Comparison of ENCODE assay signal across 17 cellular contexts in genomic region chr2:69950241-69950640, GRCh38. TPM values are rescaled to one million over a fixed set of nuclear protein-coding genes. Genes with fewer than 3 reads are reported as not detected.
DNase-seq lines count a peak whose midpoint lies in the region; ATAC-seq and TF ChIP-seq lines count a peak whose summit lies in the region.
"Had no signal": no experiment of that assay in that cellular context is flagged by ENCODE, and none has a peak within 500 bp of the region (broad histone marks: within the 10 kb centered on the region; RNA-seq: fewer than 3 reads in every experiment).

No MANE protein-coding gene starts in this region.

- H3K36me3 Mint-ChIP-seq in activated CD8-positive, alpha-beta memory T cell treated with anti-CD3 and anti-CD28 coated beads, Interleukin-2, amount 10 ng/mL, durations not matched to agents 7 days and 5 days: peaks cover 2% of the 10 kb centered on the region
- H3K36me3 Mint-ChIP-seq: CD14-positive monocyte; CD8-positive, alpha-beta T cell had no signal

- intact Hi-C loops in prostate gland (cut with DNase I): no loop called here
- intact Hi-C loops in Right ventricle myocardium inferior (cut with DNase I): no loop called here

- H3K27ac ChIP-seq in neutrophil (peak overlapping the region; percentile 99), prostate gland (no peak overlapping the region)
- H3K27ac ChIP-seq: BLaER1 had no signal

- H3K27me3 ChIP-seq in neutrophil: no peaks in the 10 kb centered on the region
- H3K27me3 ChIP-seq in prostate gland (replicated peaks; ENCODE audit: insufficient read depth): no peaks in the 10 kb centered on the region
- H3K27me3 ChIP-seq: BLaER1 had no signal

- H3K36me3 ChIP-seq in neutrophil (no peaks in the 10 kb centered on the region), prostate gland (no peaks in the 10 kb centered on the region)
- H3K36me3 ChIP-seq: BLaER1 had no signal

- WGBS in prostate gland: 86% methylated on average over 5 of the region's 5 CpGs

- H3K27me3 Mint-ChIP-seq in activated CD8-positive, alpha-beta memory T cell treated with anti-CD3 and anti-CD28 coated beads, Interleukin-2, amount 10 ng/mL, durations not matched to agents 7 days and 5 days: peaks cover under 1% of the 10 kb centered on the region

- TF ChIP-seq CTCF in fibroblast of villous mesenchyme (IDR thresholded peaks at IDR 0.05; ENCODE audit: insufficient read depth, low read depth, low read length) (no peak), neutrophil (IDR thresholded peaks at IDR 0.05) (no peak), prostate gland (IDR thresholded peaks at IDR 0.05) (no peak)

- no peak overlapping the region for H3K4me3 ChIP-seq in fibroblast of villous mesenchyme (ENCODE audit: low read depth, low read length)
- no peak overlapping the region for H3K4me3 ChIP-seq in neutrophil (ENCODE audit: low read depth in 1 of 2, low read length in 1 of 2)
- no peak overlapping the region for H3K4me3 ChIP-seq in prostate gland
- H3K4me3 ChIP-seq: BLaER1 had no signal

- peaks cover 31% of the 10 kb centered on the region for H3K4me1 Mint-ChIP-seq in activated CD8-positive, alpha-beta memory T cell treated with anti-CD3 and anti-CD28 coated beads, Interleukin-2, amount 10 ng/mL, durations not matched to agents 7 days and 5 days

- no peaks in the 10 kb centered on the region for H3K9me3 Mint-ChIP-seq in activated CD8-positive, alpha-beta memory T cell treated with anti-CD3 and anti-CD28 coated beads, Interleukin-2, amount 10 ng/mL, durations not matched to agents 7 days and 5 days (ENCODE audit: low read depth)
- H3K9me3 Mint-ChIP-seq: CD8-positive, alpha-beta T cell; H9 had no signal

- H3K9me3 ChIP-seq in neutrophil (no peaks in the 10 kb centered on the region), prostate gland (no peaks in the 10 kb centered on the region)
- H3K9me3 ChIP-seq: BLaER1 had no signal

- DNase-seq in activated CD8-positive, alpha-beta memory T cell treated with anti-CD3 and anti-CD28 coated beads, Interleukin-2, amount 10 ng/mL, durations not matched to agents 7 days and 5 days: peak; percentile 38
- no peak for DNase-seq in activated CD8-positive, alpha-beta memory T cell treated with anti-CD3 and anti-CD28 coated beads, Interleukin-2, amount 50 U/mL, for 48 hours
- DNase-seq in amniotic epithelial cell (ENCODE audit: low read depth) (peak; percentile 42), fibroblast of villous mesenchyme (ENCODE audit: low read depth) (peak; percentile 31), prostate gland (ENCODE audit: low spot score) (no peak), Right ventricle myocardium inferior (ENCODE audit: missing footprints) (no peak)
- no peak for DNase-seq in stimulated activated CD4-positive, alpha-beta T cell treated with anti-CD3 and anti-CD28 coated beads, Interleukin-15, amount 100 ng/mL, for 24 hours
- DNase-seq: 8988T; Calu3; CD8-positive, alpha-beta T cell; DMS 273 treated with DMSO at 0.1 percent for 48 hours; DMS53; DND-41; H9 had no signal

- CTCF ChIA-PET in activated CD8-positive, alpha-beta memory T cell treated with anti-CD3 and anti-CD28 coated beads, Interleukin-2, amount 10 ng/mL, durations not matched to agents 7 days and 5 days (lab: Charles Lee): interaction anchor here (0.6 kb wide), 1 partner anchor 64 kb away, joined by 3 read pairs; no protein-coding TSS in a partner anchor

- no peak overlapping the region for H3K4me3 Mint-ChIP-seq in activated CD8-positive, alpha-beta memory T cell treated with anti-CD3 and anti-CD28 coated beads, Interleukin-2, amount 10 ng/mL, durations not matched to agents 7 days and 5 days
- H3K4me3 Mint-ChIP-seq: CD14-positive monocyte; CD8-positive, alpha-beta T cell; H9 had no signal

- no peak for ATAC-seq in activated CD8-positive, alpha-beta memory T cell treated with anti-CD3 and anti-CD28 coated beads, Interleukin-2, amount 10 ng/mL, durations not matched to agents 7 days and 5 days
- no peak for ATAC-seq in Right ventricle myocardium inferior
- ATAC-seq: CD8-positive, alpha-beta T cell had no signal

- no peak for TF ChIP-seq POLR2A in prostate gland (IDR thresholded peaks at IDR 0.05)

- H3K27ac Mint-ChIP-seq in activated CD8-positive, alpha-beta memory T cell treated with anti-CD3 and anti-CD28 coated beads, Interleukin-2, amount 10 ng/mL, durations not matched to agents 7 days and 5 days: no peak overlapping the region
- H3K27ac Mint-ChIP-seq: CD8-positive, alpha-beta T cell; H9 had no signal

- H3K4me1 ChIP-seq in neutrophil (ENCODE audit: control insufficient read depth in 1 of 2, insufficient read depth in 1 of 2, low read depth in 1 of 2, low read length in 1 of 2) (peaks cover 91 to 97% of the 10 kb centered on the region in 2 experiments), prostate gland (replicated peaks) (no peaks in the 10 kb centered on the region)

RNA-seq across cellular contexts. Expression of gene ASPRV1, which starts 11.2 kb away (rescaled TPM):
- total RNA-seq in activated CD8-positive, alpha-beta memory T cell treated with anti-CD3 and anti-CD28 coated beads, Interleukin-2, amount 10 ng/mL, durations not matched to agents 7 days and 5 days: 1 to 10 TPM; 1.3 to 1.8 TPM
- total RNA-seq in fibroblast of villous mesenchyme: under 0.01 and 0.43 TPM in 2 replicates
- total RNA-seq in prostate gland: 10 to 100 TPM in 1 of 2 donors, 1 to 10 TPM in 1; 2.6 to 10.3 TPM
- total RNA-seq in Right ventricle myocardium inferior: 0.81 TPM

RNA-seq across cellular contexts. Expression of gene MXD1, which starts 35.3 kb away (rescaled TPM):
- 10 to 100 TPM; 19.3 to 22.3 TPM for total RNA-seq in activated CD8-positive, alpha-beta memory T cell treated with anti-CD3 and anti-CD28 coated beads, Interleukin-2, amount 10 ng/mL, durations not matched to agents 7 days and 5 days
- 5.2 TPM in 2 replicates for total RNA-seq in fibroblast of villous mesenchyme
- total RNA-seq in prostate gland: 1 to 10 TPM; 4.2 to 8.0 TPM
- 4.6 TPM for total RNA-seq in Right ventricle myocardium inferior

RNA-seq across cellular contexts. Expression of gene SNRNP27, which starts 56.5 kb away (rescaled TPM):
- 10 to 100 TPM; 54.6 to 60.0 TPM for total RNA-seq in activated CD8-positive, alpha-beta memory T cell treated with anti-CD3 and anti-CD28 coated beads, Interleukin-2, amount 10 ng/mL, durations not matched to agents 7 days and 5 days
- 35.8 and 44.9 TPM in 2 replicates for total RNA-seq in fibroblast of villous mesenchyme
- total RNA-seq in prostate gland: 10 to 100 TPM; 52.1 to 69.1 TPM
- 58.3 TPM for total RNA-seq in Right ventricle myocardium inferior

Comparison
In these comparisons a context has a peak if more than half of its experiments do, and no peak if none do; other contexts are left out.
1. DNase-seq: peak in activated CD8-positive, alpha-beta memory T cell treated with anti-CD3 and anti-CD28 coated beads, Interleukin-2, amount 10 ng/mL, durations not matched to agents 7 days and 5 days (single experiment), amniotic epithelial cell (single experiment) and fibroblast of villous mesenchyme (single experiment); none in activated CD8-positive, alpha-beta memory T cell treated with anti-CD3 and anti-CD28 coated beads, Interleukin-2, amount 50 U/mL, for 48 hours (single experiment), prostate gland (single experiment), stimulated activated CD4-positive, alpha-beta T cell treated with anti-CD3 and anti-CD28 coated beads, Interleukin-15, amount 100 ng/mL, for 24 hours (single experiment) and Right ventricle myocardium inferior (single experiment).